In genomic region chr1:171741872-171742576, GRCh38 we compare ENCODE assay signal across 8 cellular contexts. TPM values are rescaled to one million over a fixed set of nuclear protein-coding genes. Genes with fewer than 3 reads are reported as not detected.
DNase-seq lines count a peak whose midpoint lies in the region; ATAC-seq lines count a peak whose summit lies in the region.

Gene VAMP4 (minus strand): TSS chr1:171742065. CDS start chr1:171738414, 3,651 bp downstream.

- ATAC-seq in GM19324 (IDR thresholded peaks at IDR 0.05; ENCODE audit: low FRiP score, unreplicated experiment) (peak; percentile 92), HG03457 (IDR thresholded peaks at IDR 0.05; ENCODE audit: unreplicated experiment) (peak; percentile 83), left lobe of liver (peak; percentile 95)

- DNase-seq in C1 segment of cervical spinal cord (lab: John Stamatoyannopoulos, UW) (peak; percentile 53 to 97 (median 86)), NCI-H526 (lab: John Stamatoyannopoulos, UW) (peak; percentile 91 to 99), cortex of kidney (lab: John Stamatoyannopoulos, UW) (peak; percentile 32), left lobe of liver (ENCODE audit: low spot score) (peak; percentile 89)
- peak; percentile 86 for DNase-seq in activated CD4-positive, alpha-beta T cell treated with anti-CD3 and anti-CD28 coated beads, Interleukin-2, amount 50 U/mL, for 1 hour
- peak; percentile 89 to 90 for DNase-seq in stimulated activated CD4-positive, alpha-beta T cell treated with anti-CD3 and anti-CD28 coated beads, Interleukin-2, amount 100 ng/mL, for 24 hours

RNA-seq across cellular contexts. Expression of gene VAMP4, which starts in this region (rescaled TPM):
- 8.0 TPM for total RNA-seq in left lobe of liver

Comparison
In these comparisons a context has a peak if more than half of its experiments do, and no peak if none do; other contexts are left out.
1. Peak in every context shown above with its lines: DNase-seq and ATAC-seq.
2. DNase-seq: peak in every context shown above with its lines; median percentile 95 in NCI-H526; 90 in stimulated activated CD4-positive, alpha-beta T cell treated with anti-CD3 and anti-CD28 coated beads, Interleukin-2, amount 100 ng/mL, for 24 hours; 89 in left lobe of liver; 86 in C1 segment of cervical spinal cord; 86 in activated CD4-positive, alpha-beta T cell treated with anti-CD3 and anti-CD28 coated beads, Interleukin-2, amount 50 U/mL, for 1 hour; 32 in cortex of kidney.